In the genomic region with DNA sequence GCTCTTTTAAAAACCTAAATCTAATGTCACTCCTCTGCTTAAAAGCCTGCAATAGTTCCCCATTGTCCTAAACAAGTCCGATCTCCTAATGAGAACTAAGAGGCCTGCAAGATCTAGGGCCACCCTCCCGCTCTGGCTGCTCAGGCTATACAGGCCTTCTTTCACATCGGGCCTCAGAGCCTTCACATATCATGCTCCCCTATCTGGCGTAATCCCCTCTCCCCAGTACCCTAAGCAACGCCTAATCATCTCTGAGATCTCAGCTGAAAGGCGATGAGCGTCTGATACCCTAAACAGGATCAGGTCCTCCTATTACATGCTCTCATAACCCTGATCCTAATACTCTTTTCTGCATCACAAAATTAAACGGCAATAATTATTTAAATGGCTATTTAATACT, we compare ENCODE assay signal across 8 cellular contexts. TPM values are rescaled to one million over a fixed set of nuclear protein-coding genes. Genes with fewer than 3 reads are reported as not detected.
A peak's percentile ranks its signal among the peaks of the same experiment; 100 is the strongest.
DNase-seq lines count a peak whose midpoint lies in the region; ATAC-seq and TF ChIP-seq lines count a peak whose summit lies in the region.

No MANE protein-coding gene starts in this region.

- 13 to 17% methylated on average over 8 of the region's 8 CpGs for WGBS in aorta, 2 donors

- DNase-seq in right atrium auricular region (ENCODE audit: low spot score) (no peak), Right ventricle myocardium superior (no peak), astrocyte of the spinal cord (ENCODE audit: low read depth, low spot score) (no peak), medulla oblongata (ENCODE audit: extremely low spot score) (peak; percentile 54), aorta (no peak), hepatic stellate cell (ENCODE audit: low spot score) (no peak)

- H3K9me3 ChIP-seq in right atrium auricular region (no peaks in the 10 kb centered on the region), aorta (ENCODE audit: control insufficient read depth, low read length) (no peaks in the 10 kb centered on the region)

- in situ Hi-C loops in astrocyte of the spinal cord (cut with HindIII; ENCODE audit: low sequenced_read_pairs): no loop called here

- TF ChIP-seq CTCF in right atrium auricular region (IDR thresholded peaks at IDR 0.05) (no peak), astrocyte of the spinal cord (IDR thresholded peaks at IDR 0.05; ENCODE audit: low read depth, low read length) (no peak)

- H3K4me1 ChIP-seq in right atrium auricular region (peaks cover 0 to 69% of the 10 kb centered on the region in 2 donors), aorta (ENCODE audit: control insufficient read depth in 1 of 2, insufficient read depth in 2 of 2, low read length in 2 of 2) (peaks cover 7 to 9% of the 10 kb centered on the region in 2 donors)

- no peaks in the 10 kb centered on the region for H3K36me3 ChIP-seq in right atrium auricular region
- H3K36me3 ChIP-seq in aorta (ENCODE audit: control insufficient read depth in 1 of 2, insufficient read depth in 2 of 2, low read length in 1 of 2): no peaks in the 10 kb centered on the region

- peak overlapping the region; percentile 98 for H3K27ac ChIP-seq in right atrium auricular region
- no peak overlapping the region for H3K27ac ChIP-seq in aorta (ENCODE audit: low read depth in 1 of 2, low read length in 2 of 2)

- H3K27me3 ChIP-seq in right atrium auricular region (no peaks in the 10 kb centered on the region), aorta (ENCODE audit: control insufficient read depth in 1 of 2, insufficient read depth in 2 of 2, low read length in 1 of 2) (no peaks in the 10 kb centered on the region)

- H3K4me3 ChIP-seq in right atrium auricular region (peak overlapping the region; percentile 80 to 96), astrocyte of the spinal cord (ENCODE audit: low read depth, low read length) (peak overlapping the region; percentile 82), aorta (ENCODE audit: low read length in 2 of 2) (peak overlapping the region; percentile 54 to 96)

- ATAC-seq in Right ventricle myocardium superior (ENCODE audit: poor library complexity): no peak
- no peak for ATAC-seq in aorta (ENCODE audit: low FRiP score)
- ATAC-seq in HG02798 (IDR thresholded peaks at IDR 0.05; ENCODE audit: poor library complexity, unreplicated experiment): no peak
- ATAC-seq in HG03280 (IDR thresholded peaks at IDR 0.05; ENCODE audit: unreplicated experiment): no peak

- intact Hi-C loops in Right ventricle myocardium superior (cut with DNase I): loop anchor here (5.0 kb wide), 2 partner anchors 53 to 67 kb away; no protein-coding TSS in a partner anchor
- intact Hi-C loops in aorta (cut with DNase I): loop anchor here in 1 of 2 donors (5.0 kb wide), 1 partner anchor 58 kb away; no protein-coding TSS in a partner anchor

RNA-seq across cellular contexts. Expression of a gene that starts 1.8 kb away (rescaled TPM):
- total RNA-seq in right atrium auricular region (10 to 100 TPM; 26.2 to 28.9 TPM), Right ventricle myocardium superior (37.8 TPM), aorta (10 to 100 TPM; 42.1 to 50.8 TPM)
- polyA plus RNA-seq in aorta: 10 to 100 TPM; 13.9 to 23.6 TPM

Comparison
In these comparisons a context has a peak if more than half of its experiments do, and no peak if none do; other contexts are left out.
1. H3K27ac ChIP-seq: peak in right atrium auricular region (2 of 2); none in aorta (0 of 2).
2. Peak in every context shown above with its lines, with median percentiles within 50 percentile points of each other: H3K4me3 ChIP-seq.